Comparison of ENCODE assay signal across 8 cellular contexts in the genomic region with DNA sequence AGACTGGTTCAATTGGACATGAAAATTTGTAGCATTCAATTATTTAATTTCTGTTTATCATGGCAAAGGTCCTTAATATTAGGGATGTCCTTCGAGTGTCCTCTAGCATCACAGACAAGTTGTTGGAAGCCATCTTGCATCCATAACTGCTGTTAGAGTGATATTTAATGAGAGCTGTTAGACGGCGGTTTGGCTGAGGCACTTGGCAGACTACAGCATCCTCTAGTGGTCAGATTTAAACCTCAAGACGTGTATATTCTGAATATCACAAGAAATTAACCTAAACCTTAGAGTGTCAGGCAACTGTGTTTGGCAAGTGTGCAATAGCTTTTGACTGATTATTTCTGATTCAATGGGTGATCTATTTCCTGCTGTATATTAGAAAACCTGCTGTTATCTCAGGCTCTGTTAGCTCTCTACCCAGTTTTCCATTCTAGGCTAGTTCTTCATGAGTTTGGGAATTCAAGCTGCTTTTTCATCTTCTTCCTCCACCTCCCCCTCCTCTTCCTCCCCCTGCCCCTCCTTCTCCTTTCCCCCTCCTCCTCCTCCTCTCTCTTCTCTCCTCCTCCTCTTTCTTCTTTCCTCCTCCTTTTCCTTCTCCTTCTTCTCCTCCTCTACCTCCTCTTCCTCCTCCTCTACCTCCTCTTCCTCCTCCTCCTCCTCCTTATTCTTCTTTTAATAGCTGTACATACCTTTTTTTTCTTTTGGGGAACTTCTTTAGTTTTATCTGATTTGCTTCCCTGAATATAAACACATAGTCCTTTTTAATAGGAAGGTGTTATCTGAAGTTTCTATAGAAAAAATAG. TPM values are rescaled to one million over a fixed set of nuclear protein-coding genes. Genes with fewer than 3 reads are reported as not detected.
DNase-seq lines count a peak whose midpoint lies in the region; ATAC-seq, FAIRE-seq and TF ChIP-seq lines count a peak whose summit lies in the region.

No MANE protein-coding gene starts in this region.

- peak; percentile 7 for DNase-seq in AG04450 (ENCODE audit: low read depth, low spot score)
- peak; percentile 5 for DNase-seq in GM12891 (ENCODE audit: insufficient read length, low spot score)
- DNase-seq in NCI-H1092 treated with DMSO at 0.1 percent for 48 hours (lab: John Stamatoyannopoulos, UW): peak; percentile 76
- peak; percentile 86 for DNase-seq in SK-N-MC (ENCODE audit: low read depth, low spot score)
- DNase-seq in caudate nucleus (lab: John Stamatoyannopoulos, UW): peak in 44 of 61 donors; percentile 0 to 75 (median 18)
- peak; percentile 82 for DNase-seq in kidney glomerular epithelial cell (lab: John Stamatoyannopoulos, UW)
- peak; percentile 29 for DNase-seq in stimulated activated CD8-positive, alpha-beta memory T cell treated with anti-CD3 and anti-CD28 coated beads, Interleukin-4, amount 100 ng/mL, for 48 hours

- no peak overlapping the region for H3K4me3 ChIP-seq in AG04450 (ENCODE audit: low read depth, low read length)
- peak overlapping the region; percentile 23; the same call in 1 of the 2 replicates for H3K4me3 ChIP-seq in SK-N-MC

- CTCF ChIA-PET in AG04450 (lab: Charles Lee): interaction anchor here (0.6 to 2.6 kb wide), 28 partner anchors 10 to 833 kb away, joined by 3 to 96 read pairs (median 4); no protein-coding TSS in a partner anchor

- H3K27ac ChIP-seq in AG04450 (ENCODE audit: low read depth, low read length) (no peak overlapping the region), SK-N-MC (peak overlapping the region; percentile 84), caudate nucleus (ENCODE audit: low read depth, low read length) (no peak overlapping the region)

- POLR2A ChIA-PET in AG04450 (lab: Yijun Ruan, JAX): interaction anchor here (0.6 kb wide), 1 partner anchor 668 kb away, joined by 4 read pairs; no protein-coding TSS in a partner anchor

- peak; percentile 86 for ATAC-seq in HG02642 (IDR thresholded peaks at IDR 0.05; ENCODE audit: poor library complexity, unreplicated experiment)

- no peak overlapping the region for H3K9ac ChIP-seq in SK-N-MC (ENCODE audit: insufficient read length)

- FAIRE-seq in GM12891 (lab: Jason Lieb, UNC): no peak

- no peaks in the 10 kb centered on the region for H3K36me3 ChIP-seq in SK-N-MC (ENCODE audit: insufficient read depth, low read length)

- peak; percentile 90 for TF ChIP-seq CTCF in AG04450 (IDR thresholded peaks at IDR 0.05; ENCODE audit: low read depth, low read length)

- H3K27me3 ChIP-seq in AG04450 (ENCODE audit: control insufficient read depth, insufficient read depth, low read length): peaks cover 4% of the 10 kb centered on the region

- TF ChIP-seq POLR2A in GM12891 (IDR thresholded peaks at IDR 0.05; ENCODE audit: low read depth, low read length): no peak

- H3K9me3 ChIP-seq in AG04450 (ENCODE audit: control insufficient read depth, insufficient read depth, low read length): no peaks in the 10 kb centered on the region
- no peaks in the 10 kb centered on the region for H3K9me3 ChIP-seq in SK-N-MC (ENCODE audit: low read depth, low read length)

TF ChIP-seq in GM12891, 5 proteins besides CTCF, POLR2A, EP300 and RAD21:
- TF ChIP-seq PAX5 (IDR thresholded peaks at IDR 0.05; ENCODE audit: insufficient read depth, low read length, severe bottlenecking) (no peak), POU2F2 (IDR thresholded peaks at IDR 0.05; ENCODE audit: low read depth, low read length) (no peak), POLR2AphosphoS5 (IDR thresholded peaks at IDR 0.05; ENCODE audit: low read depth, low read length) (no peak), SPI1 (IDR thresholded peaks at IDR 0.05; ENCODE audit: low read depth, low read length) (no peak), TAF1 (IDR thresholded peaks at IDR 0.05; ENCODE audit: low read depth, low read length) (no peak)

RNA-seq across cellular contexts. Expression of gene SPINK1, which starts 8.6 kb away (rescaled TPM):
- not detected in 2 replicates for polyA plus RNA-seq in AG04450 (2011; rRNA removed)
- not detected in 2 replicates for polyA minus RNA-seq in AG04450 (2011; rRNA and poly(A)+ RNA removed)
- polyA plus RNA-seq in GM12891 (2012; ENCODE audit: low read depth, missing spikeins): not detected

RNA-seq across cellular contexts. Expression of gene JAKMIP2, which starts 40.4 kb away (rescaled TPM):
- 0.02 and 0.19 TPM in 2 replicates for polyA plus RNA-seq in AG04450 (2011; rRNA removed)
- polyA minus RNA-seq in AG04450 (2011; rRNA and poly(A)+ RNA removed): 0.46 TPM in 1 of 2 replicates, not detected in the other
- 0.19 TPM for polyA plus RNA-seq in GM12891 (2012; ENCODE audit: low read depth, missing spikeins)

RNA-seq across cellular contexts. Expression of gene SCGB3A2, which starts 55.6 kb away (rescaled TPM):
- not detected in 2 replicates for polyA plus RNA-seq in AG04450 (2011; rRNA removed)
- polyA minus RNA-seq in AG04450 (2011; rRNA and poly(A)+ RNA removed): not detected in 2 replicates
- polyA plus RNA-seq in GM12891 (2012; ENCODE audit: low read depth, missing spikeins): not detected

Comparison
In these comparisons a context has a peak if more than half of its experiments do, and no peak if none do; other contexts are left out.
1. DNase-seq: peak in every context shown above with its lines; median percentile 86 in SK-N-MC; 82 in kidney glomerular epithelial cell; 76 in NCI-H1092 treated with DMSO at 0.1 percent for 48 hours; 29 in stimulated activated CD8-positive, alpha-beta memory T cell treated with anti-CD3 and anti-CD28 coated beads, Interleukin-4, amount 100 ng/mL, for 48 hours; 18 in caudate nucleus; 7 in AG04450; 5 in GM12891.